Comparison of ENCODE assay signal across 13 cellular contexts in genomic region chrX:131828482-131828881, GRCh38.
DNase-seq lines count a peak whose midpoint lies in the region; ATAC-seq and TF ChIP-seq lines count a peak whose summit lies in the region.
"Had no signal": no experiment of that assay in that cellular context is flagged by ENCODE, and none has a peak within 500 bp of the region (broad histone marks: within the 10 kb centered on the region; RNA-seq: fewer than 3 reads in every experiment).

No MANE protein-coding gene starts in this region.

- DNase-seq in DMS53 (lab: John Stamatoyannopoulos, UW) (peak; percentile 14), DMS53 treated with DMSO at 0.1 percent for 48 hours (lab: John Stamatoyannopoulos, UW; ENCODE audit: unreplicated experiment) (no peak), SK-MEL-5 (ENCODE audit: low read depth, low spot score) (peak; percentile 50), iPS DF 6.9 (ENCODE audit: low read depth, low spot score) (no peak), ascending aorta (ENCODE audit: low spot score in 2 of 2) (no peak), foreskin keratinocyte (no peak), HuH-7.5 (ENCODE audit: low spot score) (no peak)
- DNase-seq: 8988T; NK-92 treated with Interleukin-12 subunit alpha and Interleukin-12 subunit beta, amount 100 ng/mL, for 24 hours had no signal

- H3K27me3 ChIP-seq in iPS DF 6.9 (ENCODE audit: control insufficient read depth, insufficient read depth, low read length): no peaks in the 10 kb centered on the region
- H3K27me3 ChIP-seq in ascending aorta: no peaks in the 10 kb centered on the region
- no peaks in the 10 kb centered on the region for H3K27me3 ChIP-seq in foreskin keratinocyte
- H3K27me3 ChIP-seq: esophagus muscularis mucosa had no signal

- no peak overlapping the region for H3K27ac ChIP-seq in iPS DF 6.9 (ENCODE audit: low read length)
- H3K27ac ChIP-seq in ascending aorta: no peak overlapping the region
- H3K27ac ChIP-seq in foreskin keratinocyte: no peak overlapping the region
- H3K27ac ChIP-seq: esophagus muscularis mucosa had no signal

- H3K9me3 ChIP-seq in iPS DF 6.9 (ENCODE audit: control insufficient read depth, insufficient read depth, low read length) (no peaks in the 10 kb centered on the region), ascending aorta (no peaks in the 10 kb centered on the region)
- H3K9me3 ChIP-seq: esophagus muscularis mucosa had no signal

- no peaks in the 10 kb centered on the region for H3K4me1 ChIP-seq in iPS DF 6.9 (ENCODE audit: control insufficient read depth, insufficient read depth, low read length)
- no peaks in the 10 kb centered on the region for H3K4me1 ChIP-seq in ascending aorta
- H3K4me1 ChIP-seq in foreskin keratinocyte: no peaks in the 10 kb centered on the region

- H3K36me3 ChIP-seq in iPS DF 6.9 (ENCODE audit: control insufficient read depth, insufficient read depth, low read length): no peaks in the 10 kb centered on the region
- no peaks in the 10 kb centered on the region for H3K36me3 ChIP-seq in ascending aorta
- H3K36me3 ChIP-seq: esophagus muscularis mucosa had no signal

- ATAC-seq in foreskin keratinocyte: no peak
- ATAC-seq: left lobe of liver, right cardiac atrium had no signal

- in situ Hi-C loops in SK-MEL-5 (cut with HindIII; ENCODE audit: low pct_unique_long_range_greater_than_20kb, low sequenced_read_pairs): no loop called here

- H3K4me3 ChIP-seq in GM08714 (ENCODE audit: low read length) (peak overlapping the region; percentile 90), iPS DF 6.9 (ENCODE audit: low read length) (peak overlapping the region; percentile 49; the same call in 1 of the 2 replicates), ascending aorta (no peak overlapping the region)
- H3K4me3 ChIP-seq: esophagus muscularis mucosa had no signal

- intact Hi-C loops in ascending aorta (cut with DNase I): no loop called here

- TF ChIP-seq CTCF in ascending aorta (IDR thresholded peaks at IDR 0.05): no peak
- TF ChIP-seq CTCF in foreskin keratinocyte (conservative IDR thresholded peaks at IDR 0.05): no peak

Comparison
In these comparisons a context has a peak if more than half of its experiments do, and no peak if none do; other contexts are left out.
1. DNase-seq: peak in DMS53 (single experiment) and SK-MEL-5 (single experiment); none in DMS53 treated with DMSO at 0.1 percent for 48 hours (single experiment), iPS DF 6.9 (single experiment), ascending aorta (0 of 2), foreskin keratinocyte (0 of 2) and HuH-7.5 (single experiment).
2. H3K4me3 ChIP-seq: peak in GM08714 (single experiment) and iPS DF 6.9 (single experiment); none in ascending aorta (0 of 2).